ENCODE assay signal across 1 cellular context in the genomic region with DNA sequence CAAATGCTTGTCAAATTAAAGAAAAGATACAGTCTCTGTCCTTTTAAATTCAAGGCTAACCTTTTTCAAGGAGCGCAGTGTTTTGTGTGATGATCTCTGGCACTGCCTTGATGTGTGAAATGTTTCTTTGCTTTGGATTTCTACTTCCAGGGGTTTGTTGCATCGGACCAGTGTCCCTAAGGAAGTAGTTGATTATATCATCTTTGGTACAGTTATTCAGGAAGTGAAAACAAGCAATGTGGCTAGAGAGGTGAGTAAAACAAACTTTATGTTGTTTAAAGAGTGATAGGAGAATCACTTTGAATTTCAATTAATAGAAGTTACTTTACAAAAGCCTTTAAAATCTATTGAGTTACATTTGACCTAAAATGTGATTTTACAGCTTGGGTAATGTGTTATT.
TF ChIP-seq lines count a peak whose summit lies in the region.

No MANE protein-coding gene starts in this region.

TF ChIP-seq in K562, 482 proteins besides CTCF, POLR2A, EP300 and RAD21 (continued from another document):
- TF ChIP-seq, protein P1, sequence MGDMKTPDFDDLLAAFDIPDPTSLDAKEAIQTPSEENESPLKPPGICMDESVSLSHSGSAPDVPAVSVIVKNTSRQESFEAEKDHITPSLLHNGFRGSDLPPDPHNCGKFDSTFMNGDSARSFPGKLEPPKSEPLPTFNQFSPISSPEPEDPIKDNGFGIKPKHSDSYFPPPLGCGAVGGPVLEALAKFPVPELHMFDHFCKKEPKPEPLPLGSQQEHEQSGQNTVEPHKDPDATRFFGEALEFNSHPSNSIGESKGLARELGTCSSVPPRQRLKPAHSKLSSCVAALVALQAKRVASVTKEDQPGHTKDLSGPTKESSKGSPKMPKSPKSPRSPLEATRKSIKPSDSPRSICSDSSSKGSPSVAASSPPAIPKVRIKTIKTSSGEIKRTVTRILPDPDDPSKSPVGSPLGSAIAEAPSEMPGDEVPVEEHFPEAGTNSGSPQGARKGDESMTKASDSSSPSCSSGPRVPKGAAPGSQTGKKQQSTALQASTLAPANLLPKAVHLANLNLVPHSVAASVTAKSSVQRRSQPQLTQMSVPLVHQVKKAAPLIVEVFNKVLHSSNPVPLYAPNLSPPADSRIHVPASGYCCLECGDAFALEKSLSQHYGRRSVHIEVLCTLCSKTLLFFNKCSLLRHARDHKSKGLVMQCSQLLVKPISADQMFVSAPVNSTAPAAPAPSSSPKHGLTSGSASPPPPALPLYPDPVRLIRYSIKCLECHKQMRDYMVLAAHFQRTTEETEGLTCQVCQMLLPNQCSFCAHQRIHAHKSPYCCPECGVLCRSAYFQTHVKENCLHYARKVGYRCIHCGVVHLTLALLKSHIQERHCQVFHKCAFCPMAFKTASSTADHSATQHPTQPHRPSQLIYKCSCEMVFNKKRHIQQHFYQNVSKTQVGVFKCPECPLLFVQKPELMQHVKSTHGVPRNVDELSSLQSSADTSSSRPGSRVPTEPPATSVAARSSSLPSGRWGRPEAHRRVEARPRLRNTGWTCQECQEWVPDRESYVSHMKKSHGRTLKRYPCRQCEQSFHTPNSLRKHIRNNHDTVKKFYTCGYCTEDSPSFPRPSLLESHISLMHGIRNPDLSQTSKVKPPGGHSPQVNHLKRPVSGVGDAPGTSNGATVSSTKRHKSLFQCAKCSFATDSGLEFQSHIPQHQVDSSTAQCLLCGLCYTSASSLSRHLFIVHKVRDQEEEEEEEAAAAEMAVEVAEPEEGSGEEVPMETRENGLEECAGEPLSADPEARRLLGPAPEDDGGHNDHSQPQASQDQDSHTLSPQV (IDR thresholded peaks at IDR 0.05), result no peak
- TF ChIP-seq, protein P2, sequence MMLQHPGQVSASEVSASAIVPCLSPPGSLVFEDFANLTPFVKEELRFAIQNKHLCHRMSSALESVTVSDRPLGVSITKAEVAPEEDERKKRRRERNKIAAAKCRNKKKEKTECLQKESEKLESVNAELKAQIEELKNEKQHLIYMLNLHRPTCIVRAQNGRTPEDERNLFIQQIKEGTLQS (IDR thresholded peaks at IDR 0.05), result peak; percentile 39; the same call in 1 of the 2 replicates
- TF ChIP-seq, protein P2 (CRISPR knock-in tag; conservative IDR thresholded peaks at IDR 0.05), result no peak
- 0 out of 2 replicates have a peak, but pooled peaks have one; percentile 25 for TF ChIP-seq POLR2H (tag; IDR thresholded peaks at IDR 0.05; ENCODE audit: low read depth)
- TF ChIP-seq, protein P3, sequence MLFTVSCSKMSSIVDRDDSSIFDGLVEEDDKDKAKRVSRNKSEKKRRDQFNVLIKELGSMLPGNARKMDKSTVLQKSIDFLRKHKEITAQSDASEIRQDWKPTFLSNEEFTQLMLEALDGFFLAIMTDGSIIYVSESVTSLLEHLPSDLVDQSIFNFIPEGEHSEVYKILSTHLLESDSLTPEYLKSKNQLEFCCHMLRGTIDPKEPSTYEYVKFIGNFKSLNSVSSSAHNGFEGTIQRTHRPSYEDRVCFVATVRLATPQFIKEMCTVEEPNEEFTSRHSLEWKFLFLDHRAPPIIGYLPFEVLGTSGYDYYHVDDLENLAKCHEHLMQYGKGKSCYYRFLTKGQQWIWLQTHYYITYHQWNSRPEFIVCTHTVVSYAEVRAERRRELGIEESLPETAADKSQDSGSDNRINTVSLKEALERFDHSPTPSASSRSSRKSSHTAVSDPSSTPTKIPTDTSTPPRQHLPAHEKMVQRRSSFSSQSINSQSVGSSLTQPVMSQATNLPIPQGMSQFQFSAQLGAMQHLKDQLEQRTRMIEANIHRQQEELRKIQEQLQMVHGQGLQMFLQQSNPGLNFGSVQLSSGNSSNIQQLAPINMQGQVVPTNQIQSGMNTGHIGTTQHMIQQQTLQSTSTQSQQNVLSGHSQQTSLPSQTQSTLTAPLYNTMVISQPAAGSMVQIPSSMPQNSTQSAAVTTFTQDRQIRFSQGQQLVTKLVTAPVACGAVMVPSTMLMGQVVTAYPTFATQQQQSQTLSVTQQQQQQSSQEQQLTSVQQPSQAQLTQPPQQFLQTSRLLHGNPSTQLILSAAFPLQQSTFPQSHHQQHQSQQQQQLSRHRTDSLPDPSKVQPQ (CRISPR knock-in tag; IDR thresholded peaks at IDR 0.05; ENCODE audit: borderline replicate concordance), result no peak
- peak; percentile 70 for TF ChIP-seq ETV1 (tag; conservative IDR thresholded peaks at IDR 0.05; ENCODE audit: low read depth)
- TF ChIP-seq CBX2 (IDR thresholded peaks at IDR 0.05; ENCODE audit: insufficient read depth, low read length, poor library complexity, severe bottlenecking), result no peak
- TF ChIP-seq KLF13 (tag; IDR thresholded peaks at IDR 0.05; ENCODE audit: borderline replicate concordance, low read depth), result no peak
- TF ChIP-seq MYBL2 (IDR thresholded peaks at IDR 0.05; ENCODE audit: low read depth), result no peak
- TF ChIP-seq MYBL2 (CRISPR knock-in tag; IDR thresholded peaks at IDR 0.05; ENCODE audit: borderline replicate concordance), result no peak
- no peak for TF ChIP-seq ZNF239 (CRISPR knock-in tag; IDR thresholded peaks at IDR 0.05)
- TF ChIP-seq KHSRP (IDR thresholded peaks at IDR 0.05), result no peak
- no peak for TF ChIP-seq ARID2 (IDR thresholded peaks at IDR 0.05)
- no peak for TF ChIP-seq ZC3H11A (IDR thresholded peaks at IDR 0.05; ENCODE audit: low read depth, low read length)
- no peak for TF ChIP-seq RBM34 (IDR thresholded peaks at IDR 0.05; ENCODE audit: borderline replicate concordance, insufficient read depth, low read length)
- TF ChIP-seq JUND (IDR thresholded peaks at IDR 0.05; ENCODE audit: borderline replicate concordance, low read depth, low read length), result no peak
- TF ChIP-seq JUND (tag; IDR thresholded peaks at IDR 0.05; ENCODE audit: borderline replicate concordance, low read depth, low read length), result no peak
- no peak for TF ChIP-seq ZNF263 (CRISPR knock-in tag; IDR thresholded peaks at IDR 0.05; ENCODE audit: borderline replicate concordance)
- no peak for TF ChIP-seq ZNF124 (CRISPR knock-in tag; IDR thresholded peaks at IDR 0.05)
- TF ChIP-seq CC2D1A (IDR thresholded peaks at IDR 0.05), result no peak
- no peak for TF ChIP-seq SETDB1 (IDR thresholded peaks at IDR 0.05; ENCODE audit: low read length)
- TF ChIP-seq, protein P4, sequence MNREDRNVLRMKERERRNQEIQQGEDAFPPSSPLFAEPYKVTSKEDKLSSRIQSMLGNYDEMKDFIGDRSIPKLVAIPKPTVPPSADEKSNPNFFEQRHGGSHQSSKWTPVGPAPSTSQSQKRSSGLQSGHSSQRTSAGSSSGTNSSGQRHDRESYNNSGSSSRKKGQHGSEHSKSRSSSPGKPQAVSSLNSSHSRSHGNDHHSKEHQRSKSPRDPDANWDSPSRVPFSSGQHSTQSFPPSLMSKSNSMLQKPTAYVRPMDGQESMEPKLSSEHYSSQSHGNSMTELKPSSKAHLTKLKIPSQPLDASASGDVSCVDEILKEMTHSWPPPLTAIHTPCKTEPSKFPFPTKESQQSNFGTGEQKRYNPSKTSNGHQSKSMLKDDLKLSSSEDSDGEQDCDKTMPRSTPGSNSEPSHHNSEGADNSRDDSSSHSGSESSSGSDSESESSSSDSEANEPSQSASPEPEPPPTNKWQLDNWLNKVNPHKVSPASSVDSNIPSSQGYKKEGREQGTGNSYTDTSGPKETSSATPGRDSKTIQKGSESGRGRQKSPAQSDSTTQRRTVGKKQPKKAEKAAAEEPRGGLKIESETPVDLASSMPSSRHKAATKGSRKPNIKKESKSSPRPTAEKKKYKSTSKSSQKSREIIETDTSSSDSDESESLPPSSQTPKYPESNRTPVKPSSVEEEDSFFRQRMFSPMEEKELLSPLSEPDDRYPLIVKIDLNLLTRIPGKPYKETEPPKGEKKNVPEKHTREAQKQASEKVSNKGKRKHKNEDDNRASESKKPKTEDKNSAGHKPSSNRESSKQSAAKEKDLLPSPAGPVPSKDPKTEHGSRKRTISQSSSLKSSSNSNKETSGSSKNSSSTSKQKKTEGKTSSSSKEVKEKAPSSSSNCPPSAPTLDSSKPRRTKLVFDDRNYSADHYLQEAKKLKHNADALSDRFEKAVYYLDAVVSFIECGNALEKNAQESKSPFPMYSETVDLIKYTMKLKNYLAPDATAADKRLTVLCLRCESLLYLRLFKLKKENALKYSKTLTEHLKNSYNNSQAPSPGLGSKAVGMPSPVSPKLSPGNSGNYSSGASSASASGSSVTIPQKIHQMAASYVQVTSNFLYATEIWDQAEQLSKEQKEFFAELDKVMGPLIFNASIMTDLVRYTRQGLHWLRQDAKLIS (CRISPR knock-in tag; IDR thresholded peaks at IDR 0.05), result no peak
- no peak for TF ChIP-seq BHLHE40 (IDR thresholded peaks at IDR 0.05; ENCODE audit: low read length)
- no peak for TF ChIP-seq ZNF165 (CRISPR knock-in tag; IDR thresholded peaks at IDR 0.05; ENCODE audit: borderline replicate concordance)
- TF ChIP-seq HDAC1 (IDR thresholded peaks at IDR 0.05), result no peak
- TF ChIP-seq, protein P5, sequence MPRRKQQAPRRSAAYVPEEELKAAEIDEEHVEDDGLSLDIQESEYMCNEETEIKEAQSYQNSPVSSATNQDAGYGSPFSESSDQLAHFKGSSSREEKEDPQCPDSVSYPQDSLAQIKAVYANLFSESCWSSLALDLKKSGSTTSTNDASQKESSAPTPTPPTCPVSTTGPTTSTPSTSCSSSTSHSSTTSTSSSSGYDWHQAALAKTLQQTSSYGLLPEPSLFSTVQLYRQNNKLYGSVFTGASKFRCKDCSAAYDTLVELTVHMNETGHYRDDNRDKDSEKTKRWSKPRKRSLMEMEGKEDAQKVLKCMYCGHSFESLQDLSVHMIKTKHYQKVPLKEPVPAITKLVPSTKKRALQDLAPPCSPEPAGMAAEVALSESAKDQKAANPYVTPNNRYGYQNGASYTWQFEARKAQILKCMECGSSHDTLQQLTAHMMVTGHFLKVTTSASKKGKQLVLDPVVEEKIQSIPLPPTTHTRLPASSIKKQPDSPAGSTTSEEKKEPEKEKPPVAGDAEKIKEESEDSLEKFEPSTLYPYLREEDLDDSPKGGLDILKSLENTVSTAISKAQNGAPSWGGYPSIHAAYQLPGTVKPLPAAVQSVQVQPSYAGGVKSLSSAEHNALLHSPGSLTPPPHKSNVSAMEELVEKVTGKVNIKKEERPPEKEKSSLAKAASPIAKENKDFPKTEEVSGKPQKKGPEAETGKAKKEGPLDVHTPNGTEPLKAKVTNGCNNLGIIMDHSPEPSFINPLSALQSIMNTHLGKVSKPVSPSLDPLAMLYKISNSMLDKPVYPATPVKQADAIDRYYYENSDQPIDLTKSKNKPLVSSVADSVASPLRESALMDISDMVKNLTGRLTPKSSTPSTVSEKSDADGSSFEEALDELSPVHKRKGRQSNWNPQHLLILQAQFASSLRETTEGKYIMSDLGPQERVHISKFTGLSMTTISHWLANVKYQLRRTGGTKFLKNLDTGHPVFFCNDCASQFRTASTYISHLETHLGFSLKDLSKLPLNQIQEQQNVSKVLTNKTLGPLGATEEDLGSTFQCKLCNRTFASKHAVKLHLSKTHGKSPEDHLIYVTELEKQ (CRISPR knock-in tag; IDR thresholded peaks at IDR 0.05), result no peak
- no peak for TF ChIP-seq ZKSCAN8 (CRISPR knock-in tag; IDR thresholded peaks at IDR 0.05)
- TF ChIP-seq BRCA1 (IDR thresholded peaks at IDR 0.05), result no peak
- no peak for TF ChIP-seq BRCA1 (CRISPR knock-in tag; IDR thresholded peaks at IDR 0.05)
- TF ChIP-seq, protein P6, sequence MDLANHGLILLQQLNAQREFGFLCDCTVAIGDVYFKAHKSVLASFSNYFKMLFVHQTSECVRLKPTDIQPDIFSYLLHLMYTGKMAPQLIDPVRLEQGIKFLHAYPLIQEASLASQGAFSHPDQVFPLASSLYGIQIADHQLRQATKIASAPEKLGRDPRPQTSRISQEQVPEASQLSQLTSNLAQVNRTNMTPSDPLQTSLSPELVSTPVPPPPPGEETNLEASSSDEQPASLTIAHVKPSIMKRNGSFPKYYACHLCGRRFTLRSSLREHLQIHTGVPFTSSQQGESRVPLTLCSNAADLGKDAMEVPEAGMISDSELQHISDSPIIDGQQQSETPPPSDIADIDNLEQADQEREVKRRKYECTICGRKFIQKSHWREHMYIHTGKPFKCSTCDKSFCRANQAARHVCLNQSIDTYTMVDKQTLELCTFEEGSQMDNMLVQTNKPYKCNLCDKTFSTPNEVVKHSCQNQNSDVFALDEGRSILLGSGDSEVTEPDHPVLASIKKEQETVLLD (IDR thresholded peaks at IDR 0.05), result no peak
- TF ChIP-seq CEBPG (CRISPR knock-in tag; IDR thresholded peaks at IDR 0.05), result 0 out of 2 replicates have a peak, but pooled peaks have one; percentile 28
- no peak for TF ChIP-seq CEBPG (tag; conservative IDR thresholded peaks at IDR 0.05 in 1 of 2, IDR thresholded peaks at IDR 0.05 in 1 of 2)
- no peak for TF ChIP-seq NFATC3 (IDR thresholded peaks at IDR 0.05)
- TF ChIP-seq ZNF133 (CRISPR knock-in tag; IDR thresholded peaks at IDR 0.05), result no peak
